12 cellular contexts compared by ENCODE assay signal in the genomic region with DNA sequence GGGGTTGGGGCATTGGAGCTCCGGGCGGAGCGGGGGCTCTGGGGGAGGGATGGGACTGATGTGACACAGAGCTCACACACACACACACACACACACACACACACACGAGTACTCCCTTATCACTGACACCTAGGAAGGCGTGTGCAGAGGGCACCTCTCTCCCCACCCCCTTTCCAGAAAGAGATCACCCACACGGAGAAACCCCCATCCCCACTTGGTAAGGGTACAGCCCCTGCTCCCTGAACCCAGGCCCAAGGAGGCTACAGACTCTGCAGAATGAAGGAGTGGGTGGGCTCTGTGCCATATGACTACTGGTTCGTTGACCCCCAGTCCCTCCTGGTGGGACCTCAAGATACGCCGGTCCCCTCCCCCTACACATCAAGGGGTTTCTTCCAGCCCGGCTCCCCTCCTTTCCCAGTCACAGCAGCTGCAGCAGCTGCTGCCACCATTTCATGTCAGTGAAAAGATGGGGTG. TPM values are rescaled to one million over a fixed set of nuclear protein-coding genes. Genes with fewer than 3 reads are reported as not detected.
DNase-seq lines count a peak whose midpoint lies in the region; ATAC-seq and TF ChIP-seq lines count a peak whose summit lies in the region.
"Had no signal": no experiment of that assay in that cellular context is flagged by ENCODE, and none has a peak within 500 bp of the region (broad histone marks: within the 10 kb centered on the region; RNA-seq: fewer than 3 reads in every experiment).

No MANE protein-coding gene starts in this region.

- H3K36me3 ChIP-seq in naive thymus-derived CD4-positive, alpha-beta T cell (ENCODE audit: control insufficient read depth in 2 of 3, insufficient read depth in 3 of 3, low read length in 3 of 3), result no peaks in the 10 kb centered on the region

- DNase-seq in activated naive CD8-positive, alpha-beta T cell treated with anti-CD3 and anti-CD28 coated beads, Interleukin-2, amount 50 U/mL, for 24 hours, result no peak
- DNase-seq in MCF 10A (ENCODE audit: unreplicated experiment) (no peak), type B pancreatic cell (ENCODE audit: extremely low spot score, unreplicated experiment) (no peak), natural killer cell (no peak), NCI-H2029 (lab: John Stamatoyannopoulos, UW) (no peak)
- no peak for DNase-seq in naive thymus-derived CD4-positive, alpha-beta T cell
- DNase-seq: activated B cell treated with CpG ODN at 0.5 μM for 24 hours; activated effector memory CD4-positive, alpha-beta T cell treated with Interleukin-2 at 50 U/mL for 16 hours; effector memory CD4-positive, alpha-beta T cell had no signal

- BruUV-seq in MCF 10A (replicated peaks; lab: Mats Ljungman, UMichigan), result no TSS peak

- no peak overlapping the region for H3K27ac Mint-ChIP-seq in activated naive CD8-positive, alpha-beta T cell
- no peak overlapping the region for H3K27ac Mint-ChIP-seq in activated naive CD8-positive, alpha-beta T cell treated with anti-CD3 and anti-CD28 coated beads, Interleukin-2, amount 50 U/mL, for 24 hours
- H3K27ac Mint-ChIP-seq in MCF 10A (ENCODE audit: low read depth, unreplicated experiment) (no peak overlapping the region), type B pancreatic cell (peak overlapping the region; percentile 18), natural killer cell (no peak overlapping the region)
- H3K27ac Mint-ChIP-seq in naive thymus-derived CD4-positive, alpha-beta T cell, result no peak overlapping the region
- H3K27ac Mint-ChIP-seq: activated B cell treated with CpG ODN at 0.5 μM for 24 hours had no signal

- H3K9me3 Mint-ChIP-seq in activated naive CD8-positive, alpha-beta T cell (ENCODE audit: low read depth), result no peaks in the 10 kb centered on the region
- no peaks in the 10 kb centered on the region for H3K9me3 Mint-ChIP-seq in activated naive CD8-positive, alpha-beta T cell treated with anti-CD3 and anti-CD28 coated beads, Interleukin-2, amount 50 U/mL, for 24 hours
- H3K9me3 Mint-ChIP-seq in MCF 10A (ENCODE audit: unreplicated experiment) (no peaks in the 10 kb centered on the region), type B pancreatic cell (no peaks in the 10 kb centered on the region), natural killer cell (no peaks in the 10 kb centered on the region)
- no peaks in the 10 kb centered on the region for H3K9me3 Mint-ChIP-seq in naive thymus-derived CD4-positive, alpha-beta T cell
- H3K9me3 Mint-ChIP-seq: activated B cell treated with CpG ODN at 0.5 μM for 24 hours had no signal

- no peak overlapping the region for H3K27ac ChIP-seq in naive thymus-derived CD4-positive, alpha-beta T cell (ENCODE audit: low read depth, low read length)

- no peaks in the 10 kb centered on the region for H3K4me1 ChIP-seq in naive thymus-derived CD4-positive, alpha-beta T cell (ENCODE audit: control insufficient read depth in 2 of 2, insufficient read depth in 2 of 2, low read length in 2 of 2)

- no peak for ATAC-seq in activated naive CD8-positive, alpha-beta T cell treated with anti-CD3 and anti-CD28 coated beads, Interleukin-2, amount 50 U/mL, for 24 hours
- no peak for ATAC-seq in naive thymus-derived CD4-positive, alpha-beta T cell
- ATAC-seq in natural killer cell, result no peak
- no peak for ATAC-seq in GM21528 (IDR thresholded peaks at IDR 0.05; ENCODE audit: low FRiP score, unreplicated experiment)
- ATAC-seq: Panc1 had no signal

- TF ChIP-seq CTCF in MCF 10A (IDR thresholded peaks at IDR 0.05; ENCODE audit: unreplicated experiment), result no peak
- TF ChIP-seq CTCF in type B pancreatic cell (conservative IDR thresholded peaks at IDR 0.05), result no peak
- no peak for TF ChIP-seq CTCF in natural killer cell (IDR thresholded peaks at IDR 0.05)

- H3K4me3 Mint-ChIP-seq in activated naive CD8-positive, alpha-beta T cell, result peak overlapping the region; percentile 53
- no peak overlapping the region for H3K4me3 Mint-ChIP-seq in activated naive CD8-positive, alpha-beta T cell treated with anti-CD3 and anti-CD28 coated beads, Interleukin-2, amount 50 U/mL, for 24 hours
- peak overlapping the region; percentile 61 for H3K4me3 Mint-ChIP-seq in MCF 10A (ENCODE audit: unreplicated experiment)
- H3K4me3 Mint-ChIP-seq in naive thymus-derived CD4-positive, alpha-beta T cell, result peak overlapping the region in 8 of 10 donors; percentile 6 to 74 (median 50)
- peak overlapping the region; percentile 76 for H3K4me3 Mint-ChIP-seq in type B pancreatic cell
- H3K4me3 Mint-ChIP-seq in natural killer cell, result no peak overlapping the region

- peaks cover 2% of the 10 kb centered on the region in 2 donors for H3K27me3 ChIP-seq in naive thymus-derived CD4-positive, alpha-beta T cell (ENCODE audit: control insufficient read depth in 2 of 2, insufficient read depth in 2 of 2, low read length in 2 of 2)

- CTCF ChIA-PET in MCF 10A (lab: Yijun Ruan, JAX), result interaction anchor here (0.6 to 2.1 kb wide), 4 partner anchors 68 to 113 kb away, joined by 3 to 8 read pairs (median 4); a partner anchor contains a TSS
- CTCF ChIA-PET in naive thymus-derived CD4-positive, alpha-beta T cell (lab: Charles Lee), result interaction anchor here (0.5 to 1.0 kb wide), 3 partner anchors 71 to 1915 kb away, joined by 3 to 5 read pairs (median 4); no protein-coding TSS in a partner anchor

- no peaks in the 10 kb centered on the region for H3K9me3 ChIP-seq in naive thymus-derived CD4-positive, alpha-beta T cell (ENCODE audit: control insufficient read depth in 2 of 3, low read length in 3 of 3)

- no peaks in the 10 kb centered on the region for H3K36me3 Mint-ChIP-seq in activated naive CD8-positive, alpha-beta T cell
- no peaks in the 10 kb centered on the region for H3K36me3 Mint-ChIP-seq in activated naive CD8-positive, alpha-beta T cell treated with anti-CD3 and anti-CD28 coated beads, Interleukin-2, amount 50 U/mL, for 24 hours (ENCODE audit: low read depth)
- H3K36me3 Mint-ChIP-seq in MCF 10A (ENCODE audit: insufficient read depth, unreplicated experiment) (no peaks in the 10 kb centered on the region), type B pancreatic cell (no peaks in the 10 kb centered on the region), natural killer cell (no peaks in the 10 kb centered on the region)
- H3K36me3 Mint-ChIP-seq in naive thymus-derived CD4-positive, alpha-beta T cell, result no peaks in the 10 kb centered on the region

- POLR2A ChIA-PET in MCF 10A (lab: Yijun Ruan, JAX), result interaction anchor here (0.7 kb wide), 1 partner anchor 68 kb away, joined by 3 read pairs; a partner anchor contains a TSS
- POLR2A ChIA-PET in naive thymus-derived CD4-positive, alpha-beta T cell (lab: Charles Lee), result no interaction called here

- no peak overlapping the region for H3K4me3 ChIP-seq in naive thymus-derived CD4-positive, alpha-beta T cell (ENCODE audit: low read length)

- intact Hi-C loops in MCF 10A (cut with micrococcal nuclease) (no loop called here), natural killer cell (cut with micrococcal nuclease) (no loop called here)
- intact Hi-C loops in naive thymus-derived CD4-positive, alpha-beta T cell (cut with micrococcal nuclease), result no loop called here

- H3K27me3 Mint-ChIP-seq in activated naive CD8-positive, alpha-beta T cell, result peaks cover 21% of the 10 kb centered on the region
- peaks cover 63% of the 10 kb centered on the region for H3K27me3 Mint-ChIP-seq in activated naive CD8-positive, alpha-beta T cell treated with anti-CD3 and anti-CD28 coated beads, Interleukin-2, amount 50 U/mL, for 24 hours
- peaks cover 21% of the 10 kb centered on the region for H3K27me3 Mint-ChIP-seq in MCF 10A (ENCODE audit: insufficient read depth, unreplicated experiment)
- H3K27me3 Mint-ChIP-seq in naive thymus-derived CD4-positive, alpha-beta T cell, result peaks cover 34 to 62% (median 58%) of the 10 kb centered on the region in 5 donors
- H3K27me3 Mint-ChIP-seq in type B pancreatic cell, result peaks cover 43% of the 10 kb centered on the region
- H3K27me3 Mint-ChIP-seq in natural killer cell (ENCODE audit: low read depth in 2 of 2), result peaks cover 26 to 41% of the 10 kb centered on the region in 2 donors

- peaks cover 10% of the 10 kb centered on the region for H3K4me1 Mint-ChIP-seq in activated naive CD8-positive, alpha-beta T cell (ENCODE audit: low read depth)
- H3K4me1 Mint-ChIP-seq in activated naive CD8-positive, alpha-beta T cell treated with anti-CD3 and anti-CD28 coated beads, Interleukin-2, amount 50 U/mL, for 24 hours, result peaks cover 9% of the 10 kb centered on the region
- H3K4me1 Mint-ChIP-seq in MCF 10A (ENCODE audit: insufficient read depth, unreplicated experiment) (peaks cover 13% of the 10 kb centered on the region), type B pancreatic cell (ENCODE audit: unreplicated experiment) (peaks cover 12% of the 10 kb centered on the region), natural killer cell (peaks cover 5 to 10% of the 10 kb centered on the region in 2 donors)
- H3K4me1 Mint-ChIP-seq in naive thymus-derived CD4-positive, alpha-beta T cell, result peaks cover 0 to 18% (median 3%) of the 10 kb centered on the region in 7 donors

RNA-seq across cellular contexts. Expression of a gene that starts 8.7 kb away (rescaled TPM):
- total RNA-seq in MCF 10A (2022) (23.2 and 29.2 TPM in 2 replicates), type B pancreatic cell (ENCODE audit: low replicate concordance) (114 and 333 TPM in 2 replicates), natural killer cell (1 to 10 TPM in 2 of 3 donors, under 1 TPM in 1; 0.19 to 1.8 (median 1.7) TPM)
- total RNA-seq in naive thymus-derived CD4-positive, alpha-beta T cell, result 1 to 10 TPM in 1 of 5 experiments, under 1 TPM in 2, not detected in 2; 0.24 to 1.3 (median 0.34) TPM
- polyA plus RNA-seq in naive thymus-derived CD4-positive, alpha-beta T cell, result not detected

Comparison
In these comparisons a context has a peak if more than half of its experiments do, and no peak if none do; other contexts are left out.
1. H3K4me3 Mint-ChIP-seq: peak in activated naive CD8-positive, alpha-beta T cell (single experiment), MCF 10A (single experiment), naive thymus-derived CD4-positive, alpha-beta T cell (8 of 10) and type B pancreatic cell (single experiment); none in activated naive CD8-positive, alpha-beta T cell treated with anti-CD3 and anti-CD28 coated beads, Interleukin-2, amount 50 U/mL, for 24 hours (single experiment) and natural killer cell (single experiment).